ENCODE assay signal across 1 cellular context in the genomic region with DNA sequence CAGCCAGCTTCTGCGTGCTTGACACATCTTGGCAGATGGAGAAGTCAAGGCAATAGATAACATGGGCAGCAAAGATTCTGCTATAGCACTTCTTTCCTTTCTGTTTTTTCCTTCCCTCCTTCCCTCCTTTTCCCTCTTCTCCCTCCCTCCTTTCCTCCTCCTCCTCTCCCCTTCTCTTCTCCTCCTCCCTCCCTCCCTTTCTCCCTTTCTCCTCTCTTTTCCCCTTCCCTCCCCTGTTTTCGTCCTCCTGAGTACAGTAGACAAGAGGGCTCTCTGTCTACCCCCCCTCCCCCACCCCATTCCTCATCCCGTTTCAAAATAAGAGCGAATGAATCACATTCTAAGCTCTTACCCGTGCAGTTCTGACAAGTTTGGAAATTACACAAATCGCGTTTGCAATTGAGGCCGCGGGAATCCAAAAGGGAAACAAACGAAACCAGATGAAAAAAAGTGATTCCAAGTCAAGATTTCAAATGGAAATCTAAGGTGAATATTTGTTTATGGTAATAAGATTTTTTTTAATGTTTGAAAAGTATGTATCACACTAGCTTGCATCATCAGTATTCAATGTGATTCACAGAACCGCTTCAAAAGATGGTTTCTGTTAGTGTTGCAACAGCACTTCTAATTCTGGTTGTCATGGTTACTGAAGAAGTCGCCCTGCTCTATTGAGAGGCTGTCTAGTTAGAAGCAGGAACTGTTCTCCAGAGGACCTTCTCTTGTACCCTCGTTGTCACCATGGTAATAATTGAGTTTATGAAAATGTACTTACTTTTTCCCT.
TF ChIP-seq lines count a peak whose summit lies in the region.

No MANE protein-coding gene starts in this region.

TF ChIP-seq in H1, 55 proteins besides CTCF, POLR2A, EP300 and RAD21:
- no peak for TF ChIP-seq SAP30 (IDR thresholded peaks at IDR 0.05; ENCODE audit: insufficient read depth, insufficient replicate concordance, low read length)
- TF ChIP-seq, protein P1, sequence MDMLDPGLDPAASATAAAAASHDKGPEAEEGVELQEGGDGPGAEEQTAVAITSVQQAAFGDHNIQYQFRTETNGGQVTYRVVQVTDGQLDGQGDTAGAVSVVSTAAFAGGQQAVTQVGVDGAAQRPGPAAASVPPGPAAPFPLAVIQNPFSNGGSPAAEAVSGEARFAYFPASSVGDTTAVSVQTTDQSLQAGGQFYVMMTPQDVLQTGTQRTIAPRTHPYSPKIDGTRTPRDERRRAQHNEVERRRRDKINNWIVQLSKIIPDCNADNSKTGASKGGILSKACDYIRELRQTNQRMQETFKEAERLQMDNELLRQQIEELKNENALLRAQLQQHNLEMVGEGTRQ (IDR thresholded peaks at IDR 0.05; ENCODE audit: low read length): no peak
- no peak for TF ChIP-seq SP4 (IDR thresholded peaks at IDR 0.05; ENCODE audit: low read length)
- peak; percentile 80 for TF ChIP-seq EGR1 (IDR thresholded peaks at IDR 0.05; ENCODE audit: borderline replicate concordance, low read depth, low read length)
- no peak for TF ChIP-seq KDM5A (IDR thresholded peaks at IDR 0.05; ENCODE audit: low read length)
- TF ChIP-seq, protein P2, sequence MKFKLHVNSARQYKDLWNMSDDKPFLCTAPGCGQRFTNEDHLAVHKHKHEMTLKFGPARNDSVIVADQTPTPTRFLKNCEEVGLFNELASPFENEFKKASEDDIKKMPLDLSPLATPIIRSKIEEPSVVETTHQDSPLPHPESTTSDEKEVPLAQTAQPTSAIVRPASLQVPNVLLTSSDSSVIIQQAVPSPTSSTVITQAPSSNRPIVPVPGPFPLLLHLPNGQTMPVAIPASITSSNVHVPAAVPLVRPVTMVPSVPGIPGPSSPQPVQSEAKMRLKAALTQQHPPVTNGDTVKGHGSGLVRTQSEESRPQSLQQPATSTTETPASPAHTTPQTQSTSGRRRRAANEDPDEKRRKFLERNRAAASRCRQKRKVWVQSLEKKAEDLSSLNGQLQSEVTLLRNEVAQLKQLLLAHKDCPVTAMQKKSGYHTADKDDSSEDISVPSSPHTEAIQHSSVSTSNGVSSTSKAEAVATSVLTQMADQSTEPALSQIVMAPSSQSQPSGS (IDR thresholded peaks at IDR 0.05; ENCODE audit: low read length): no peak
- TF ChIP-seq, protein P3, sequence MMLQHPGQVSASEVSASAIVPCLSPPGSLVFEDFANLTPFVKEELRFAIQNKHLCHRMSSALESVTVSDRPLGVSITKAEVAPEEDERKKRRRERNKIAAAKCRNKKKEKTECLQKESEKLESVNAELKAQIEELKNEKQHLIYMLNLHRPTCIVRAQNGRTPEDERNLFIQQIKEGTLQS (IDR thresholded peaks at IDR 0.05; ENCODE audit: insufficient read depth, low read depth, low read length): no peak
- no peak for TF ChIP-seq BRCA1 (IDR thresholded peaks at IDR 0.05; ENCODE audit: low read depth, low read length)
- no peak for TF ChIP-seq PHF8 (conservative IDR thresholded peaks at IDR 0.05; ENCODE audit: low read depth, low read length)
- no peak for TF ChIP-seq GABPA (IDR thresholded peaks at IDR 0.05; ENCODE audit: borderline replicate concordance, insufficient read depth, low read length)
- TF ChIP-seq TCF12 (IDR thresholded peaks at IDR 0.05; ENCODE audit: low read depth, low read length): no peak
- TF ChIP-seq SIRT6 (IDR thresholded peaks at IDR 0.05; ENCODE audit: low read length): no peak
- no peak for TF ChIP-seq SP2 (IDR thresholded peaks at IDR 0.05; ENCODE audit: low read length)
- TF ChIP-seq CTBP2 (IDR thresholded peaks at IDR 0.05; ENCODE audit: borderline replicate concordance, insufficient read depth, insufficient read length, low read length): no peak
- TF ChIP-seq YY1 (IDR thresholded peaks at IDR 0.05; ENCODE audit: low read depth, low read length): peak; percentile 44; the same call in 1 of the 2 replicates
- TF ChIP-seq CHD1 (IDR thresholded peaks at IDR 0.05; ENCODE audit: low read depth, low read length): no peak
- TF ChIP-seq EZH2 (IDR thresholded peaks at IDR 0.05; ENCODE audit: low read depth, low read length, severe bottlenecking): no peak
- no peak for TF ChIP-seq POU5F1 (IDR thresholded peaks at IDR 0.05; ENCODE audit: low read depth, low read length)
- TF ChIP-seq JUN (IDR thresholded peaks at IDR 0.05; ENCODE audit: low read depth, low read length): no peak
- TF ChIP-seq CBX8 (IDR thresholded peaks at IDR 0.05; ENCODE audit: borderline replicate concordance, low read depth, low read length): no peak
- no peak for TF ChIP-seq SIX5 (IDR thresholded peaks at IDR 0.05; ENCODE audit: low read depth, low read length)
- no peak for TF ChIP-seq KDM4A (IDR thresholded peaks at IDR 0.05; ENCODE audit: low read depth, low read length, severe bottlenecking)
- TF ChIP-seq RNF2 (IDR thresholded peaks at IDR 0.05; ENCODE audit: borderline replicate concordance, low read depth, low read length, missing control alignments, poor library complexity, severe bottlenecking): peak; percentile 19
- peak in 1 of 2 experiments; percentile 81; a peak in 1 of 4 replicates for TF ChIP-seq HDAC2 (IDR thresholded peaks at IDR 0.05; ENCODE audit: borderline replicate concordance in 1 of 2, low read depth in 2 of 2, low read length in 2 of 2)
- TF ChIP-seq SIN3A (conservative IDR thresholded peaks at IDR 0.05 in 1 of 2, IDR thresholded peaks at IDR 0.05 in 1 of 2; ENCODE audit: low read depth in 1 of 2, low read length in 2 of 2): no peak
- no peak for TF ChIP-seq RXRA (IDR thresholded peaks at IDR 0.05; ENCODE audit: insufficient read depth, low read depth, low read length)
- peak; percentile 89 for TF ChIP-seq CEBPB (IDR thresholded peaks at IDR 0.05; ENCODE audit: low read depth, low read length)
- no peak for TF ChIP-seq NANOG (IDR thresholded peaks at IDR 0.05; ENCODE audit: insufficient read depth, low read depth, low read length, poor library complexity, severe bottlenecking)
TF ChIP-seq in H1: peak in this region for 5.
